ENCODE assay signal across 2 cellular contexts in genomic region chr1:63326106-63326472, GRCh38.
TF ChIP-seq lines count a peak whose summit lies in the region.

No MANE protein-coding gene starts in this region.

TF ChIP-seq in HEK293, 187 proteins besides CTCF, POLR2A, EP300 and RAD21 (continues in another document):
- no peak for TF ChIP-seq ZBTB26 (tag by site-specific recombination; optimal IDR thresholded peaks at IDR 0.05)
- TF ChIP-seq KLF7 (tag by site-specific recombination; IDR thresholded peaks at IDR 0.05; ENCODE audit: borderline replicate concordance), result no peak
- TF ChIP-seq PRDM10 (tag by site-specific recombination; IDR thresholded peaks at IDR 0.05), result peak; percentile 62
- no peak for TF ChIP-seq ZNF112 (tag by site-specific recombination; IDR thresholded peaks at IDR 0.05)
- TF ChIP-seq OVOL3 (tag by site-specific recombination; IDR thresholded peaks at IDR 0.05), result no peak
- TF ChIP-seq ZFP41 (tag by site-specific recombination; IDR thresholded peaks at IDR 0.05; ENCODE audit: borderline replicate concordance), result no peak
- no peak for TF ChIP-seq ZNF426 (tag by site-specific recombination; IDR thresholded peaks at IDR 0.05)
- no peak for TF ChIP-seq ZSCAN16 (tag by site-specific recombination; IDR thresholded peaks at IDR 0.05)
- TF ChIP-seq PATZ1 (tag by site-specific recombination; IDR thresholded peaks at IDR 0.05), result 0 out of 2 replicates have a peak, but pooled peaks have one; percentile 26
- no peak for TF ChIP-seq ZNF792 (tag by site-specific recombination; IDR thresholded peaks at IDR 0.05)
- no peak for TF ChIP-seq ATF2 (tag by site-specific recombination; IDR thresholded peaks at IDR 0.05; ENCODE audit: low read depth)
- TF ChIP-seq ZNF513 (tag by site-specific recombination; IDR thresholded peaks at IDR 0.05), result no peak
- no peak for TF ChIP-seq SP2 (tag by site-specific recombination; IDR thresholded peaks at IDR 0.05)
- TF ChIP-seq ZNF791 (tag by site-specific recombination; IDR thresholded peaks at IDR 0.05), result no peak

TF ChIP-seq in H1, 55 proteins besides CTCF, POLR2A, EP300 and RAD21:
- TF ChIP-seq ZNF274 (IDR thresholded peaks at IDR 0.05; ENCODE audit: borderline replicate concordance, extremely low read depth, low read length) (no peak), FOSL1 (IDR thresholded peaks at IDR 0.05; ENCODE audit: insufficient read depth, low read depth, low read length) (no peak), SP2 (IDR thresholded peaks at IDR 0.05; ENCODE audit: low read length) (no peak), PHF8 (conservative IDR thresholded peaks at IDR 0.05; ENCODE audit: low read depth, low read length) (no peak), RBBP5 (IDR thresholded peaks at IDR 0.05; ENCODE audit: borderline replicate concordance, low read depth, low read length) (no peak; the same call in 1 of the 2 replicates), KDM4A (IDR thresholded peaks at IDR 0.05; ENCODE audit: low read depth, low read length, severe bottlenecking) (no peak), RNF2 (IDR thresholded peaks at IDR 0.05; ENCODE audit: borderline replicate concordance, low read depth, low read length, missing control alignments, poor library complexity, severe bottlenecking) (no peak), BRCA1 (IDR thresholded peaks at IDR 0.05; ENCODE audit: low read depth, low read length) (no peak), CBX5 (IDR thresholded peaks at IDR 0.05; ENCODE audit: low read depth, low read length) (no peak), HDAC2 (IDR thresholded peaks at IDR 0.05; ENCODE audit: borderline replicate concordance in 1 of 2, low read depth in 2 of 2, low read length in 2 of 2) (no peak)
